ENCODE assay signal across 17 cellular contexts in the genomic region with DNA sequence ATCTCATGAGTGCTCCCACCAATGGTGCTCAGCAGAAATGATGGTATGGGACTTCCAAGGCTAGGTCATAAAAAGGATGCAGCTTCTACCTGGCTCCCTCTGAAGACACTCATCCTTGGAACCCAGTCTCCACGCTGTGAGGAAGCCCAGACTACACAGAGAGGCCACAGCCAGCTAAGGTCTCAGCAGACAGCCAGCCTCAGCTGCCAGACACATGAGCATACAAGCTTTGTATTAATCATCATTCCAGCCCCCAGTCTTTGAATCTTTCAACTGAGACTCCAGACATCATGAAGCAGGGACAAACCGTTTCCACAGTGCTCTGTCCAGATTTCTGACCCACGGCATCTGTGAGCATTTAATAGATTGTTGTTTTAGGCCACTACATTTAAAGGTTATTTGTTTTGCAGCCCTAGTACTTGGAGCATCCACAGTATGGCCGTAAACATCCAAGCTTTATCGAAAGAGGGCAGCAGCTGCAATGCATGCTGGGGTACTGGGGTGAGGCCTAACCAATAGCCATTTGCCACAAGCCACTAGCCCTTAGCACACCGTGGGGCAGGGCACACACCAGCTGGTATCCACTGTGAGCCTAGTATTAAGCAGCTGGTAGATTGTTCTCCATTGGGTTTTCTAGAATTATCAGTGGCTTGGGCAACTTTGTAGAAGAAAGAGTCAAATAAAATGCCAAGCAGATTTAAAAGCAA.
DNase-seq lines count a peak whose midpoint lies in the region; TF ChIP-seq lines count a peak whose summit lies in the region.
"Had no signal": no experiment of that assay in that cellular context is flagged by ENCODE, and none has a peak within 500 bp of the region (broad histone marks: within the 10 kb centered on the region; RNA-seq: fewer than 3 reads in every experiment).

No MANE protein-coding gene starts in this region.

- intact Hi-C loops in transverse colon (cut with DNase I; ENCODE audit: low total_unique reads), result no loop called here

- H3K4me1 ChIP-seq in smooth muscle cell (ENCODE audit: low read depth) (peaks cover 17% of the 10 kb centered on the region), transverse colon (no peaks in the 10 kb centered on the region)
- H3K4me1 ChIP-seq: Caco-2 had no signal

- peak overlapping the region; percentile 49 for H3K9ac ChIP-seq in smooth muscle cell (ENCODE audit: low read depth)

- peak; percentile 26 for DNase-seq in EH (ENCODE audit: low read depth)
- peak; percentile 32 for DNase-seq in SW480 (ENCODE audit: low spot score)
- peak; percentile 3 for DNase-seq in fibroblast of villous mesenchyme (ENCODE audit: low read depth)
- no peak for DNase-seq in smooth muscle cell (lab: John Stamatoyannopoulos, UW; ENCODE audit: unreplicated experiment)
- no peak for DNase-seq in transverse colon
- no peak for DNase-seq in LoVo (ENCODE audit: low spot score)
- no peak for DNase-seq in KBM-7
- DNase-seq: C1 segment of cervical spinal cord; Caco-2; CD8-positive, alpha-beta T cell; DMS79; Karpas-422; NCI-H1694; NCI-H2029 treated with DMSO at 0.1 percent for 48 hours; NCI-H2227 treated with DMSO at 0.1 percent for 48 hours; NCI-H526 treated with DMSO at 0.1 percent for 48 hours; SHP77 treated with DMSO at 0.1 percent for 48 hours had no signal

- H3K27me3 ChIP-seq in smooth muscle cell (ENCODE audit: low read depth) (no peaks in the 10 kb centered on the region), transverse colon (no peaks in the 10 kb centered on the region)

- in situ Hi-C loops in transverse colon (cut with MboI; ENCODE audit: low pct_ligation_motif_present in 1 of 4, low pct_unique_long_range_greater_than_20kb in 1 of 4, low sequenced_read_pairs in 3 of 4), result no loop called here
- in situ Hi-C loops in KBM-7 (cut with MboI; ENCODE audit: low pct_unique_long_range_greater_than_20kb, low sequenced_read_pairs), result no loop called here

- no peaks in the 10 kb centered on the region for H3K79me2 ChIP-seq in smooth muscle cell (ENCODE audit: low read depth)

- TF ChIP-seq EP300 in transverse colon (IDR thresholded peaks at IDR 0.05; ENCODE audit: low read depth), result no peak

- H3K27ac ChIP-seq in smooth muscle cell (ENCODE audit: low read depth), result peak overlapping the region; percentile 90
- H3K27ac ChIP-seq in transverse colon, result no peak overlapping the region

- 32% methylated on average over 6 of the region's 6 CpGs for WGBS in smooth muscle cell (ENCODE audit: low lambda C conversion rate)
- 79 to 100% methylated on average over 1 to 5 of the region's 6 CpGs for WGBS in transverse colon (ENCODE audit: low coverage in 1 of 2), 2 donors

- H3K4me3 ChIP-seq in fibroblast of villous mesenchyme (ENCODE audit: low read depth, low read length), result no peak overlapping the region
- H3K4me3 ChIP-seq in smooth muscle cell, result no peak overlapping the region
- no peak overlapping the region for H3K4me3 ChIP-seq in transverse colon

- TF ChIP-seq CTCF in fibroblast of villous mesenchyme (IDR thresholded peaks at IDR 0.05; ENCODE audit: insufficient read depth, low read depth, low read length) (no peak), smooth muscle cell (IDR thresholded peaks at IDR 0.05; ENCODE audit: borderline replicate concordance, insufficient read depth, poor library complexity, severe bottlenecking) (no peak), transverse colon (IDR thresholded peaks at IDR 0.05) (no peak)

- peak overlapping the region; percentile 3 for H3K4me2 ChIP-seq in smooth muscle cell

- H3K9me3 ChIP-seq in smooth muscle cell (replicated peaks; ENCODE audit: low read depth) (no peaks in the 10 kb centered on the region), transverse colon (no peaks in the 10 kb centered on the region)
- H3K9me3 ChIP-seq: Caco-2 had no signal

- H2AFZ ChIP-seq in smooth muscle cell (ENCODE audit: low read depth), result no peak overlapping the region

- no peak for TF ChIP-seq POLR2A in transverse colon (IDR thresholded peaks at IDR 0.05)

- H3K36me3 ChIP-seq in smooth muscle cell (ENCODE audit: low read depth), result no peaks in the 10 kb centered on the region
- no peaks in the 10 kb centered on the region for H3K36me3 ChIP-seq in transverse colon

- no peaks in the 10 kb centered on the region for H4K20me1 ChIP-seq in smooth muscle cell (ENCODE audit: low read depth)

- H3F3A ChIP-seq in smooth muscle cell (ENCODE audit: low read depth), result no peaks in the 10 kb centered on the region

Comparison
In these comparisons a context has a peak if more than half of its experiments do, and no peak if none do; other contexts are left out.
1. DNase-seq: peak in EH (single experiment), SW480 (single experiment) and fibroblast of villous mesenchyme (single experiment); none in smooth muscle cell (single experiment), transverse colon (single experiment), LoVo (single experiment) and KBM-7 (single experiment).